ENCODE assay signal across 31 cellular contexts in the genomic region with DNA sequence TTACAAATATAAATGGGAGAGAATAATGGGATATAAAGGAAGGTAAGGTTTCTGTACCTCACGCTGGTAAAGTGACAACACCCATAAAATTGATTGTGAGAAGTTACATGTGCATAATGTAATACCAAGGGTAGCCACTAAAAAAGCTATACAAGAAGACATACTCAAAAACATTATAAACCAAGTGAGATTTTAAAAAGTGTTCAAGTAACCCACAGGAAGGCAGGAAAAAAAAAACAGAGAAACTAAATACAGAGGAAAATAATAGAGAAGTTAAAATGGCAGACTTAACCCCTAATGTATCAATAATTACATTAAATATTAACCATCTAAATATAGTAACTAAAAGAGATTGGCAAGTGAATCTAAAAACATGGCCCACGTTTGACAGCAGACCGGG.
"Had no signal": no experiment of that assay in that cellular context is flagged by ENCODE, and none has a peak within 500 bp of the region (broad histone marks: within the 10 kb centered on the region; RNA-seq: fewer than 3 reads in every experiment).

No MANE protein-coding gene starts in this region.

- H3K9me3 ChIP-seq: adrenal gland, body of pancreas, breast epithelium, Peyer's patch had no signal

- H3K9me3 Mint-ChIP-seq: activated CD4-positive, alpha-beta T cell treated with anti-CD3 and anti-CD28 coated beads, Interleukin-2, amount 10 ng/mL, durations not matched to agents 7 days and 5 days; activated naive CD4-positive, alpha-beta T cell treated with anti-CD3 and anti-CD28 coated beads, Interleukin-2, amount 50 U/mL, for 24 hours; activated naive CD8-positive, alpha-beta T cell treated with anti-CD3 and anti-CD28 coated beads, Interleukin-2, amount 10 ng/mL, durations not matched to agents 7 days and 5 days; activated T-cell treated with anti-CD3 and anti-CD28 coated beads, Interleukin-2, amount 50 U/mL, for 24 hours; activated T-helper 2 cell treated with anti-CD3 and anti-CD28 coated beads, Interferon-gamma antibody, Interleukin-2, Interleukin-4, amounts not matched to agents 10 μg/mL and 5 μg/mL and 100 μg/mL, durations not matched to agents 14 hours and 24 hours and 36 hours had no signal

- H3K4me1 ChIP-seq: adrenal gland, body of pancreas, breast epithelium, Peyer's patch had no signal

- H3K27ac Mint-ChIP-seq: activated CD4-positive, alpha-beta T cell treated with anti-CD3 and anti-CD28 coated beads for 36 hours; activated CD4-positive, alpha-beta T cell treated with anti-CD3 and anti-CD28 coated beads, Interleukin-2, amount 10 ng/mL, durations not matched to agents 7 days and 5 days; activated CD8-positive, alpha-beta T cell treated with anti-CD3 and anti-CD28 coated beads, Interleukin-2, amount 10 ng/mL, durations not matched to agents 7 days and 5 days; activated naive CD4-positive, alpha-beta T cell treated with anti-CD3 and anti-CD28 coated beads, Interleukin-2, amount 50 U/mL, for 24 hours; activated naive CD8-positive, alpha-beta T cell treated with anti-CD3 and anti-CD28 coated beads, Interleukin-2, amount 10 ng/mL, durations not matched to agents 7 days and 5 days; activated T-cell treated with anti-CD3 and anti-CD28 coated beads, Interleukin-2, amount 50 U/mL, for 24 hours; activated T-helper 2 cell treated with anti-CD3 and anti-CD28 coated beads, Interferon-gamma antibody, Interleukin-2, Interleukin-4, amounts not matched to agents 10 μg/mL and 5 μg/mL and 100 μg/mL, durations not matched to agents 14 hours and 24 hours and 36 hours; WTC11 had no signal

- H3K4me1 Mint-ChIP-seq: activated CD4-positive, alpha-beta T cell treated with anti-CD3 and anti-CD28 coated beads for 36 hours; activated CD4-positive, alpha-beta T cell treated with anti-CD3 and anti-CD28 coated beads, Interleukin-2, amount 10 ng/mL, durations not matched to agents 7 days and 5 days; activated naive CD4-positive, alpha-beta T cell treated with anti-CD3 and anti-CD28 coated beads, Interleukin-2, amount 50 U/mL, for 24 hours; activated naive CD8-positive, alpha-beta T cell treated with anti-CD3 and anti-CD28 coated beads, Interleukin-2, amount 10 ng/mL, durations not matched to agents 7 days and 5 days had no signal

- DNase-seq: activated CD4-positive, alpha-beta T cell treated with anti-CD3 and anti-CD28 coated beads for 36 hours; activated CD4-positive, alpha-beta T cell treated with anti-CD3 and anti-CD28 coated beads, Interleukin-2, amount 10 ng/mL, durations not matched to agents 7 days and 5 days; activated CD4-positive, alpha-beta T cell treated with anti-CD3 and anti-CD28 coated beads, Interleukin-2, amount 50 U/mL, for 48 hours; activated CD8-positive, alpha-beta T cell treated with anti-CD3 and anti-CD28 coated beads, Interleukin-2, amount 10 ng/mL, durations not matched to agents 7 days and 5 days; activated gamma-delta T cell; activated naive CD4-positive, alpha-beta T cell treated with Interleukin-2 at 50 U/mL for 16 hours; activated naive CD8-positive, alpha-beta T cell treated with anti-CD3 and anti-CD28 coated beads, Interleukin-2, amount 10 ng/mL, durations not matched to agents 7 days and 5 days; activated T-cell treated with anti-CD3 and anti-CD28 coated beads, Interleukin-2, amount 50 U/mL, for 24 hours; adrenal gland; body of pancreas; KG1; MM.1S; NCI-H1092 treated with DMSO at 0.1 percent for 48 hours; NCI-H1417; NCI-H146; NCI-H187 treated with DMSO at 0.1 percent for 48 hours; NCI-H2081; NCI-H345; NCI-H524 treated with DMSO at 0.1 percent for 48 hours; Peyer's patch; RPMI8226; SHP77 treated with DMSO at 0.1 percent for 48 hours; SW 1271; T-helper 1 cell; T-helper 2 cell; T1000 had no signal

- H3K36me3 Mint-ChIP-seq: activated naive CD4-positive, alpha-beta T cell treated with anti-CD3 and anti-CD28 coated beads, Interleukin-2, amount 50 U/mL, for 24 hours; activated naive CD8-positive, alpha-beta T cell treated with anti-CD3 and anti-CD28 coated beads, Interleukin-2, amount 10 ng/mL, durations not matched to agents 7 days and 5 days; WTC11 had no signal

- ATAC-seq: activated CD4-positive, alpha-beta T cell treated with anti-CD3 and anti-CD28 coated beads for 36 hours; activated CD4-positive, CD25-positive, alpha-beta regulatory T cell treated with anti-CD3 and anti-CD28 coated beads, Interleukin-2, amount 50 U/mL, for 24 hours; activated CD8-positive, alpha-beta T cell treated with anti-CD3 and anti-CD28 coated beads, Interleukin-2, amount 10 ng/mL, durations not matched to agents 7 days and 5 days; body of pancreas; WTC11 had no signal

- H3K36me3 ChIP-seq: adrenal gland, breast epithelium, Peyer's patch had no signal

- H3K27me3 ChIP-seq: adrenal gland, body of pancreas, breast epithelium, Peyer's patch had no signal

- H3K4me3 ChIP-seq: adrenal gland, body of pancreas, breast epithelium, Peyer's patch had no signal

- H3K27ac ChIP-seq: adrenal gland, body of pancreas, breast epithelium, Peyer's patch had no signal

- H3K4me3 Mint-ChIP-seq: activated CD4-positive, alpha-beta T cell treated with anti-CD3 and anti-CD28 coated beads for 36 hours; activated CD4-positive, alpha-beta T cell treated with anti-CD3 and anti-CD28 coated beads, Interleukin-2, amount 10 ng/mL, durations not matched to agents 7 days and 5 days; activated CD8-positive, alpha-beta T cell treated with anti-CD3 and anti-CD28 coated beads, Interleukin-2, amount 10 ng/mL, durations not matched to agents 7 days and 5 days; activated naive CD4-positive, alpha-beta T cell treated with anti-CD3 and anti-CD28 coated beads, Interleukin-2, amount 50 U/mL, for 24 hours; activated naive CD8-positive, alpha-beta T cell treated with anti-CD3 and anti-CD28 coated beads, Interleukin-2, amount 10 ng/mL, durations not matched to agents 7 days and 5 days; activated T-cell treated with anti-CD3 and anti-CD28 coated beads, Interleukin-2, amount 50 U/mL, for 24 hours; WTC11 had no signal
